Comparison of ENCODE assay signal across 2 cellular contexts in genomic region chr15:30999729-31000128, GRCh38.
TF ChIP-seq lines count a peak whose summit lies in the region.

No MANE protein-coding gene starts in this region.

TF ChIP-seq in K562, 482 proteins besides CTCF, POLR2A, EP300 and RAD21 (continues in another document):
- no peak for TF ChIP-seq HNRNPL (IDR thresholded peaks at IDR 0.05; ENCODE audit: low read depth, low read length)
- TF ChIP-seq ZNF197 (CRISPR knock-in tag; IDR thresholded peaks at IDR 0.05; ENCODE audit: low read depth): no peak
- peak; percentile 48; the same call in 1 of the 2 replicates for TF ChIP-seq NFIC (IDR thresholded peaks at IDR 0.05)
- no peak for TF ChIP-seq RBM14 (IDR thresholded peaks at IDR 0.05; ENCODE audit: borderline replicate concordance, insufficient read depth, low read depth, low read length)
- 0 out of 2 replicates have a peak, but pooled peaks have one; percentile 30 for TF ChIP-seq SOX6 (IDR thresholded peaks at IDR 0.05)
- TF ChIP-seq STAT5A (IDR thresholded peaks at IDR 0.05; ENCODE audit: borderline replicate concordance, low read length): peak; percentile 68; the same call in 1 of the 2 replicates
- TF ChIP-seq ZNF695 (CRISPR knock-in tag; IDR thresholded peaks at IDR 0.05): no peak
- no peak for TF ChIP-seq ZNF41 (CRISPR knock-in tag; conservative IDR thresholded peaks at IDR 0.05)
- TF ChIP-seq NRF1 (conservative IDR thresholded peaks at IDR 0.05 in 1 of 2, IDR thresholded peaks at IDR 0.05 in 1 of 2): no peak
- TF ChIP-seq ARID3B (CRISPR knock-in tag; IDR thresholded peaks at IDR 0.05; ENCODE audit: borderline replicate concordance): no peak
- no peak for TF ChIP-seq GTF2A2 (tag; IDR thresholded peaks at IDR 0.05)
- no peak for TF ChIP-seq ERF (CRISPR knock-in tag; IDR thresholded peaks at IDR 0.05)
- peak; percentile 85 for TF ChIP-seq TEAD4 (IDR thresholded peaks at IDR 0.05; ENCODE audit: low read length)
- no peak for TF ChIP-seq TEAD4 (CRISPR knock-in tag; IDR thresholded peaks at IDR 0.05; ENCODE audit: borderline replicate concordance)
- TF ChIP-seq POLR2AphosphoS5 (IDR thresholded peaks at IDR 0.05; ENCODE audit: control insufficient read depth, insufficient read depth, low read depth, low read length): peak; percentile 65
- TF ChIP-seq OTX1 (CRISPR knock-in tag; IDR thresholded peaks at IDR 0.05): no peak
- no peak for TF ChIP-seq ARID2 (IDR thresholded peaks at IDR 0.05)
- peak; percentile 45 to 61; a peak in 2 of 4 replicates for TF ChIP-seq TRIM24 (IDR thresholded peaks at IDR 0.05)
- TF ChIP-seq ZNF592 (IDR thresholded peaks at IDR 0.05): no peak
- no peak for TF ChIP-seq JUNB (CRISPR knock-in tag; conservative IDR thresholded peaks at IDR 0.05)
- no peak for TF ChIP-seq ETS2 (tag; IDR thresholded peaks at IDR 0.05; ENCODE audit: borderline replicate concordance, poor library complexity, severe bottlenecking)
- peak; percentile 90 for TF ChIP-seq TAL1 (IDR thresholded peaks at IDR 0.05)
- peak; percentile 68 for TF ChIP-seq NCOR1 (IDR thresholded peaks at IDR 0.05)
- TF ChIP-seq ZNF316 (IDR thresholded peaks at IDR 0.05): no peak
- no peak for TF ChIP-seq ZNF668 (CRISPR knock-in tag; IDR thresholded peaks at IDR 0.05)
- TF ChIP-seq DPF2 (IDR thresholded peaks at IDR 0.05): no peak; the same call in 1 of the 2 replicates
- TF ChIP-seq HLTF (IDR thresholded peaks at IDR 0.05): no peak
- no peak for TF ChIP-seq MTA3 (IDR thresholded peaks at IDR 0.05; ENCODE audit: borderline replicate concordance)
- no peak for TF ChIP-seq ZNF165 (CRISPR knock-in tag; IDR thresholded peaks at IDR 0.05; ENCODE audit: borderline replicate concordance)
- no peak for TF ChIP-seq NFYB (IDR thresholded peaks at IDR 0.05; ENCODE audit: extremely low read depth, insufficient read length)
- TF ChIP-seq C11orf30 (IDR thresholded peaks at IDR 0.05; ENCODE audit: low read depth): no peak
- TF ChIP-seq XRCC3 (IDR thresholded peaks at IDR 0.05): no peak
- no peak for TF ChIP-seq ZNF347 (CRISPR knock-in tag; IDR thresholded peaks at IDR 0.05; ENCODE audit: low read depth)
- TF ChIP-seq SNRNP70 (optimal IDR thresholded peaks at IDR 0.05; ENCODE audit: low read depth, low read length): no peak
- TF ChIP-seq MTA2 (IDR thresholded peaks at IDR 0.05; ENCODE audit: low read depth): peak; percentile 73
- no peak for TF ChIP-seq KLF10 (CRISPR knock-in tag; IDR thresholded peaks at IDR 0.05)

TF ChIP-seq in endothelial cell of umbilical vein, 7 proteins besides CTCF, POLR2A, EP300 and RAD21:
- TF ChIP-seq MAX (IDR thresholded peaks at IDR 0.05; ENCODE audit: insufficient read depth, insufficient read length) (no peak), MYC (IDR thresholded peaks at IDR 0.05; ENCODE audit: low read depth, low read length) (no peak), EZH2 (IDR thresholded peaks at IDR 0.05; ENCODE audit: borderline replicate concordance, low read depth, low read length, severe bottlenecking) (no peak), GATA2 (IDR thresholded peaks at IDR 0.05; ENCODE audit: insufficient read depth, insufficient read length, low read depth, low read length) (no peak), JUN (IDR thresholded peaks at IDR 0.05; ENCODE audit: borderline replicate concordance, insufficient read depth, insufficient read length, low read depth) (no peak)
TF ChIP-seq in endothelial cell of umbilical vein: peak in this region for 0.
